Comparison of ENCODE assay signal across 2 cellular contexts in genomic region chr7:74758268-74758667, GRCh38. TPM values are rescaled to one million over a fixed set of nuclear protein-coding genes. Genes with fewer than 3 reads are reported as not detected.
"Had no signal": no experiment of that assay in that cellular context is flagged by ENCODE, and none has a peak within 500 bp of the region (broad histone marks: within the 10 kb centered on the region; RNA-seq: fewer than 3 reads in every experiment).

No MANE protein-coding gene starts in this region.

RNA-seq across cellular contexts. Expression of gene NCF1, which starts 15.5 kb away (rescaled TPM):
- total RNA-seq: astrocyte, chondrocyte had no signal
